Comparison of ENCODE assay signal across 31 cellular contexts in genomic region chr20:2431185-2431584, GRCh38. TPM values are rescaled to one million over a fixed set of nuclear protein-coding genes. Genes with fewer than 3 reads are reported as not detected.
DNase-seq lines count a peak whose midpoint lies in the region; ATAC-seq, FAIRE-seq and TF ChIP-seq lines count a peak whose summit lies in the region.
"Had no signal": no experiment of that assay in that cellular context is flagged by ENCODE, and none has a peak within 500 bp of the region (broad histone marks: within the 10 kb centered on the region; RNA-seq: fewer than 3 reads in every experiment).

No MANE protein-coding gene starts in this region.

- TF ChIP-seq RAD21 in HepG2 (CRISPR knock-in tag; IDR thresholded peaks at IDR 0.05): no peak

- no peak overlapping the region for H3K4me2 ChIP-seq in HepG2 (ENCODE audit: low read depth, low read length)
- H3K4me2 ChIP-seq: BLaER1 had no signal

- H3K4me3 ChIP-seq in HepG2 (replicated peaks in 1 of 3; ENCODE audit: insufficient read depth in 1 of 3, low read depth in 2 of 3, low read length in 3 of 3): no peak overlapping the region
- no peak overlapping the region for H3K4me3 ChIP-seq in right lobe of liver
- no peak overlapping the region for H3K4me3 ChIP-seq in HEK293 (ENCODE audit: low read depth, low read length)
- H3K4me3 ChIP-seq: BLaER1 had no signal

- CTCF ChIA-PET in HepG2 (lab: Yijun Ruan, JAX; ENCODE audit: low intra/inter-chr PET ratio, low total read pairs) (no interaction called here), HEK293 (lab: Yijun Ruan, JAX) (no interaction called here), WTC11 (lab: Charles Lee) (no interaction called here)

- H3K27ac ChIP-seq in HepG2 (ENCODE audit: extremely low read length, insufficient read depth, low read length) (no peak overlapping the region), right lobe of liver (no peak overlapping the region), HEK293 (ENCODE audit: extremely low read depth, low read depth, low read length) (no peak overlapping the region)
- H3K27ac ChIP-seq: 22Rv1, BLaER1 had no signal

- H3K9me3 ChIP-seq in HepG2 (ENCODE audit: low read length) (no peaks in the 10 kb centered on the region), right lobe of liver (no peaks in the 10 kb centered on the region), HEK293 (ENCODE audit: control insufficient read depth, insufficient read depth, low read depth, low read length) (no peaks in the 10 kb centered on the region)
- H3K9me3 ChIP-seq: BE2C, BLaER1 had no signal

- H3K27me3 ChIP-seq in HepG2 (ENCODE audit: control insufficient read depth in 1 of 2, insufficient read depth in 2 of 2, low read length in 2 of 2): no peaks in the 10 kb centered on the region
- H3K27me3 ChIP-seq in right lobe of liver: no peaks in the 10 kb centered on the region
- H3K27me3 ChIP-seq: BE2C, BLaER1 had no signal

- H3K36me3 Mint-ChIP-seq in endothelial cell (ENCODE audit: low read depth, unreplicated experiment) (no peaks in the 10 kb centered on the region), WTC11 (no peaks in the 10 kb centered on the region)
- H3K36me3 Mint-ChIP-seq: CD14-positive monocyte; CD4-positive, alpha-beta memory T cell had no signal

- in situ Hi-C loops in HepG2 (cut with HindIII; ENCODE audit: extremely low pct_ligation_motif_present, low pct_unique_long_range_greater_than_20kb): no loop called here

- WGBS in HepG2 (ENCODE audit: low lambda C conversion rate): 0% methylated on average over 1 of the region's 1 CpG
- WGBS in right lobe of liver (ENCODE audit: insufficient coverage, low coverage, low lambda C conversion rate, missing lambda C conversion rate): 5% methylated on average over 1 of the region's 1 CpG

- TF ChIP-seq CTCF in HepG2 (CRISPR knock-in tag; IDR thresholded peaks at IDR 0.05): no peak
- no peak for TF ChIP-seq CTCF in right lobe of liver (IDR thresholded peaks at IDR 0.05)
- TF ChIP-seq CTCF in HEK293 (tag by site-specific recombination; IDR thresholded peaks at IDR 0.05): no peak
- no peak for TF ChIP-seq CTCF in endothelial cell (IDR thresholded peaks at IDR 0.05; ENCODE audit: unreplicated experiment)
- no peak for TF ChIP-seq CTCF in WTC11 (IDR thresholded peaks at IDR 0.05)

- H3K9ac ChIP-seq in HepG2 (ENCODE audit: insufficient read depth, low read depth, low read length): no peak overlapping the region
- H3K9ac ChIP-seq: BLaER1 had no signal

- no peaks in the 10 kb centered on the region for H3K4me1 Mint-ChIP-seq in endothelial cell (ENCODE audit: unreplicated experiment)
- H3K4me1 Mint-ChIP-seq in WTC11: no peaks in the 10 kb centered on the region
- H3K4me1 Mint-ChIP-seq: CD14-positive monocyte; CD4-positive, alpha-beta memory T cell; CD4-positive, CD25-positive, alpha-beta regulatory T cell had no signal

- H3K4me3 Mint-ChIP-seq in endothelial cell (ENCODE audit: unreplicated experiment): no peak overlapping the region
- no peak overlapping the region for H3K4me3 Mint-ChIP-seq in WTC11
- H3K4me3 Mint-ChIP-seq: CD4-positive, alpha-beta memory T cell; CD4-positive, CD25-positive, alpha-beta regulatory T cell; CD8-positive, alpha-beta memory T cell had no signal

- H2AFZ ChIP-seq in HepG2 (ENCODE audit: low read length): no peak overlapping the region

- no TSS peak for BruUV-seq in HepG2 (replicated peaks; lab: Mats Ljungman, UMichigan)

- no peaks in the 10 kb centered on the region for H3K36me3 ChIP-seq in HepG2 (replicated peaks in 1 of 2; ENCODE audit: control insufficient read depth in 1 of 2, insufficient read depth in 2 of 2, low read length in 2 of 2)
- H3K36me3 ChIP-seq in right lobe of liver: no peaks in the 10 kb centered on the region
- H3K36me3 ChIP-seq in HEK293 (ENCODE audit: control insufficient read depth in 2 of 2, insufficient read depth in 1 of 2, low read length in 2 of 2): no peaks in the 10 kb centered on the region
- H3K36me3 ChIP-seq: BE2C, BLaER1 had no signal

- no peaks in the 10 kb centered on the region for H3K9me3 Mint-ChIP-seq in endothelial cell (ENCODE audit: unreplicated experiment)
- no peaks in the 10 kb centered on the region for H3K9me3 Mint-ChIP-seq in WTC11
- H3K9me3 Mint-ChIP-seq: CD4-positive, alpha-beta memory T cell; CD4-positive, CD25-positive, alpha-beta regulatory T cell; CD8-positive, alpha-beta memory T cell had no signal

- no peak for ATAC-seq in HepG2
- no peak for ATAC-seq in right lobe of liver
- ATAC-seq in WTC11: no peak
- no peak for ATAC-seq in Right ventricle myocardium inferior

- H3K79me2 ChIP-seq in HepG2 (ENCODE audit: insufficient read depth, low read length): no peaks in the 10 kb centered on the region

- H3K27me3 Mint-ChIP-seq in endothelial cell (ENCODE audit: unreplicated experiment) (peaks cover 7% of the 10 kb centered on the region), WTC11 (ENCODE audit: low read depth) (no peaks in the 10 kb centered on the region)

- POLR2A ChIA-PET in HepG2 (lab: Yijun Ruan, JAX): no interaction called here
- POLR2A ChIA-PET in HEK293 (lab: Yijun Ruan, JAX): no interaction called here
- POLR2A ChIA-PET in WTC11 (lab: Charles Lee): no interaction called here

- H4K20me1 ChIP-seq in HepG2 (ENCODE audit: insufficient read depth, low read length): no peaks in the 10 kb centered on the region
- H4K20me1 ChIP-seq: BLaER1 had no signal

- no peak for TF ChIP-seq POLR2A in HepG2 (IDR thresholded peaks at IDR 0.05; ENCODE audit: insufficient read depth in 1 of 2, low read depth in 2 of 2, low read length in 2 of 2)
- no peak for TF ChIP-seq POLR2A in right lobe of liver (IDR thresholded peaks at IDR 0.05)

- H3K27ac Mint-ChIP-seq in endothelial cell (ENCODE audit: unreplicated experiment): peak overlapping the region; percentile 1
- H3K27ac Mint-ChIP-seq in WTC11: no peak overlapping the region
- H3K27ac Mint-ChIP-seq: CD4-positive, alpha-beta memory T cell; CD8-positive, alpha-beta memory T cell had no signal

- peaks cover 6% of the 10 kb centered on the region; the same call in 1 of the 2 replicates for H3K4me1 ChIP-seq in HepG2 (ENCODE audit: insufficient read depth, low read length)
- no peaks in the 10 kb centered on the region for H3K4me1 ChIP-seq in right lobe of liver
- no peaks in the 10 kb centered on the region for H3K4me1 ChIP-seq in HEK293 (ENCODE audit: control insufficient read depth, insufficient read depth, low read length)
- H3K4me1 ChIP-seq: BE2C, BLaER1 had no signal

- FAIRE-seq in HepG2 (lab: Jason Lieb, UNC): no peak
- FAIRE-seq: GM12891, GM19239 had no signal

- intact Hi-C loops in HepG2 (cut with micrococcal nuclease; ENCODE audit: unreplicated experiment) (no loop called here), right lobe of liver (cut with DNase I) (no loop called here), Right ventricle myocardium inferior (cut with DNase I) (no loop called here)

- DNase-seq in HepG2 (ENCODE audit: low spot score) (no peak), right lobe of liver (no peak), endothelial cell (ENCODE audit: low spot score) (no peak), WTC11 (ENCODE audit: low spot score) (no peak), Right ventricle myocardium inferior (ENCODE audit: missing footprints) (no peak)
- DNase-seq: ACHN; AML-193; BE2C; C1 segment of cervical spinal cord; CD4-positive, alpha-beta memory T cell; CD4-positive, CD25-positive, alpha-beta regulatory T cell; CD8-positive, alpha-beta memory T cell; COR-L47; DMS 273 treated with DMSO at 0.1 percent for 48 hours; DMS153; DMS53; DMS79; DND-41; EL; GF-D8 had no signal

- TF ChIP-seq EP300 in HepG2 (IDR thresholded peaks at IDR 0.05; ENCODE audit: low read depth in 2 of 2, low read length in 2 of 2): no peak
- TF ChIP-seq EP300 in HepG2 (CRISPR knock-in tag; IDR thresholded peaks at IDR 0.05; ENCODE audit: borderline replicate concordance): no peak

RNA-seq across cellular contexts. Expression of gene SNRPB, which starts 39.4 kb away (rescaled TPM):
- total RNA-seq in HepG2 (2016; rRNA removed; fragmentation: Illumina TruSeq; extraction: Trizol): 778 and 844 TPM in 2 replicates
- total RNA-seq in HepG2 (2016; cell fraction: cytosol; rRNA removed; fragmentation: Illumina TruSeq; extraction: Trizol; ENCODE audit: low read depth): 240 and 247 TPM in 2 replicates
- 807 and 874 TPM in 2 replicates for total RNA-seq in HepG2 (2016; cell fraction: insoluble cytoplasmic fraction; rRNA removed; fragmentation: Illumina TruSeq; extraction: Trizol)
- total RNA-seq in HepG2 (2016; cell fraction: membrane; rRNA removed; fragmentation: Illumina TruSeq; extraction: Trizol): 271 and 293 TPM in 2 replicates
- total RNA-seq in HepG2 (2016; cell fraction: nucleus; rRNA removed; fragmentation: Illumina TruSeq; extraction: Trizol): 288 and 319 TPM in 2 replicates
- 473 and 489 TPM in 2 replicates for polyA plus RNA-seq in HepG2 (2011; rRNA removed)
- polyA plus RNA-seq in HepG2 (2011; cell fraction: cytosol; rRNA removed): 454 and 565 TPM in 2 replicates
- polyA plus RNA-seq in HepG2 (2011; cell fraction: nucleus; rRNA removed): 241 and 254 TPM in 2 replicates
- 287 and 337 TPM in 2 replicates for polyA plus RNA-seq in HepG2 (2012)
- polyA plus RNA-seq in HepG2 (2016; cell fraction: cytosol; fragmentation: Illumina TruSeq; extraction: Trizol; ENCODE audit: low read depth): 214 and 218 TPM in 2 replicates
- 583 and 611 TPM in 2 replicates for polyA plus RNA-seq in HepG2 (2016; cell fraction: insoluble cytoplasmic fraction; fragmentation: Illumina TruSeq; extraction: Trizol; ENCODE audit: low read depth)
- polyA plus RNA-seq in HepG2 (2016; cell fraction: membrane; fragmentation: Illumina TruSeq; extraction: Trizol; ENCODE audit: low read depth): 190 and 196 TPM in 2 replicates
- polyA plus RNA-seq in HepG2 (2016; cell fraction: nucleus; fragmentation: Illumina TruSeq; extraction: Trizol; ENCODE audit: insufficient read depth, low read depth): 401 and 413 TPM in 2 replicates
- 137 and 221 TPM in 2 replicates for polyA minus RNA-seq in HepG2 (2011; rRNA and poly(A)+ RNA removed; ENCODE audit: low replicate concordance)
- 125 and 146 TPM in 2 replicates for polyA minus RNA-seq in HepG2 (2011; cell fraction: cytosol; rRNA and poly(A)+ RNA removed)
- polyA minus RNA-seq in HepG2 (2011; cell fraction: nucleus; rRNA and poly(A)+ RNA removed): 61.2 and 82.5 TPM in 2 replicates
- 100 to 1,000 TPM in 1 of 6 experiments, 10 to 100 TPM in 5; 25.4 to 105 (median 48.1) TPM for total RNA-seq in right lobe of liver
- total RNA-seq in endothelial cell (ENCODE audit: unreplicated experiment): 195 TPM
- total RNA-seq in WTC11 (2021): 489 to 539 TPM (median 498 TPM) in 3 replicates
- total RNA-seq in Right ventricle myocardium inferior: 55.7 TPM

RNA-seq across cellular contexts. Expression of gene TGM6, which starts 50.5 kb away (rescaled TPM):
- total RNA-seq in HepG2 (2016; rRNA removed; fragmentation: Illumina TruSeq; extraction: Trizol) (not detected in 2 replicates), right lobe of liver (not detected), endothelial cell (ENCODE audit: unreplicated experiment) (not detected), WTC11 (2021) (not detected in 3 replicates), Right ventricle myocardium inferior (not detected)
- not detected in 2 replicates for total RNA-seq in HepG2 (2016; cell fraction: cytosol; rRNA removed; fragmentation: Illumina TruSeq; extraction: Trizol; ENCODE audit: low read depth)
- not detected in 2 replicates for total RNA-seq in HepG2 (2016; cell fraction: insoluble cytoplasmic fraction; rRNA removed; fragmentation: Illumina TruSeq; extraction: Trizol)
- total RNA-seq in HepG2 (2016; cell fraction: membrane; rRNA removed; fragmentation: Illumina TruSeq; extraction: Trizol): not detected in 2 replicates
- not detected in 2 replicates for total RNA-seq in HepG2 (2016; cell fraction: nucleus; rRNA removed; fragmentation: Illumina TruSeq; extraction: Trizol)
- polyA plus RNA-seq in HepG2 (2011; rRNA removed): not detected in 2 replicates
- not detected in 2 replicates for polyA plus RNA-seq in HepG2 (2011; cell fraction: cytosol; rRNA removed)
- polyA plus RNA-seq in HepG2 (2011; cell fraction: nucleus; rRNA removed): not detected in 2 replicates
- polyA plus RNA-seq in HepG2 (2012): not detected in 2 replicates
- not detected in 2 replicates for polyA plus RNA-seq in HepG2 (2016; cell fraction: cytosol; fragmentation: Illumina TruSeq; extraction: Trizol; ENCODE audit: low read depth)
- not detected in 2 replicates for polyA plus RNA-seq in HepG2 (2016; cell fraction: insoluble cytoplasmic fraction; fragmentation: Illumina TruSeq; extraction: Trizol; ENCODE audit: low read depth)
- polyA plus RNA-seq in HepG2 (2016; cell fraction: membrane; fragmentation: Illumina TruSeq; extraction: Trizol; ENCODE audit: low read depth): not detected in 2 replicates
- not detected in 2 replicates for polyA plus RNA-seq in HepG2 (2016; cell fraction: nucleus; fragmentation: Illumina TruSeq; extraction: Trizol; ENCODE audit: insufficient read depth, low read depth)
- not detected in 2 replicates for polyA minus RNA-seq in HepG2 (2011; rRNA and poly(A)+ RNA removed; ENCODE audit: low replicate concordance)
- polyA minus RNA-seq in HepG2 (2011; cell fraction: cytosol; rRNA and poly(A)+ RNA removed): not detected in 2 replicates
- polyA minus RNA-seq in HepG2 (2011; cell fraction: nucleus; rRNA and poly(A)+ RNA removed): not detected in 2 replicates
- total RNA-seq: A172; A673; CD4-positive, alpha-beta memory T cell; CD4-positive, CD25-positive, alpha-beta regulatory T cell; CD8-positive, alpha-beta memory T cell; Daoy; G401 had no signal
- polyA plus RNA-seq: AG04450; CD14-positive monocyte; CD4-positive, alpha-beta memory T cell; CD4-positive, CD25-positive, alpha-beta regulatory T cell; CD8-positive, alpha-beta memory T cell had no signal
